20 cellular contexts compared by ENCODE assay signal in the genomic region with DNA sequence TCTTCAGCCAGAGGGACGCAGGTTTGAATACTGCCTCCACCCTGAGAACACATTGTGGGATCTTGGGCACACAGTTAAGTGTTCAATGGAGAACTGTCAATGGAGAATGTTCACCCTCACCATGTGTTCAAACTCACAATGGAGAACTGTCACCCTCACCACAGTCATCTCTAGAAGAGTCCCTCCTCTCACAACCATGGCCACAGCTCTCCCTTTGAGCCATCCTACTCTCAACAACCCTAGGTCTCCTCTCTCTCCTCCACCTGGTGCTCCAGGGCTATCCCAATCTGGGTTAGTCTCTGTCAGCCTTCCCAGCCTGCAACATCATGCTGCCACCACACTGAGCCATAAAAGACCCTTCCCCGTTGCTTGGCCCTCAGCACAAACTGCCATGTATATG. TPM values are rescaled to one million over a fixed set of nuclear protein-coding genes. Genes with fewer than 3 reads are reported as not detected.
A peak's percentile ranks its signal among the peaks of the same experiment; 100 is the strongest.
DNase-seq lines count a peak whose midpoint lies in the region; ATAC-seq and TF ChIP-seq lines count a peak whose summit lies in the region.
"Had no signal": no experiment of that assay in that cellular context is flagged by ENCODE, and none has a peak within 500 bp of the region (broad histone marks: within the 10 kb centered on the region; RNA-seq: fewer than 3 reads in every experiment).

No MANE protein-coding gene starts in this region.

- H3K36me3 Mint-ChIP-seq in activated CD4-positive, alpha-beta T cell treated with anti-CD3 and anti-CD28 coated beads for 36 hours (ENCODE audit: low read depth) = no peaks in the 10 kb centered on the region
- H3K36me3 Mint-ChIP-seq in activated CD4-positive, alpha-beta T cell treated with anti-CD3 and anti-CD28 coated beads, Interleukin-2, amount 10 ng/mL, durations not matched to agents 24 days and 14 days (ENCODE audit: low read depth) = no peaks in the 10 kb centered on the region
- no peaks in the 10 kb centered on the region for H3K36me3 Mint-ChIP-seq in stimulated activated memory B cell treated with anti-CD40 and anti-IgM and Interleukin-4, amounts not matched to agents 10 μg/mL and 1 μg/mL and 100 μg/mL, for 72 hours
- H3K36me3 Mint-ChIP-seq: CD14-positive monocyte, mesothelial cell of epicardium had no signal

- CTCF ChIA-PET in activated CD4-positive, alpha-beta T cell treated with anti-CD3 and anti-CD28 coated beads for 36 hours (lab: Charles Lee) = no interaction called here

- H3K27me3 Mint-ChIP-seq in activated CD4-positive, alpha-beta T cell treated with anti-CD3 and anti-CD28 coated beads for 36 hours = peaks cover 34% of the 10 kb centered on the region
- H3K27me3 Mint-ChIP-seq in activated CD4-positive, alpha-beta T cell treated with anti-CD3 and anti-CD28 coated beads, Interleukin-2, amount 10 ng/mL, durations not matched to agents 24 days and 14 days = peaks cover 20% of the 10 kb centered on the region
- peaks cover 57% of the 10 kb centered on the region for H3K27me3 Mint-ChIP-seq in stimulated activated memory B cell treated with anti-CD40 and anti-IgM and Interleukin-4, amounts not matched to agents 10 μg/mL and 1 μg/mL and 100 μg/mL, for 72 hours

- H3K4me3 Mint-ChIP-seq in activated CD4-positive, alpha-beta T cell treated with anti-CD3 and anti-CD28 coated beads for 36 hours = no peak overlapping the region
- H3K4me3 Mint-ChIP-seq in activated CD4-positive, alpha-beta T cell treated with anti-CD3 and anti-CD28 coated beads, Interleukin-2, amount 10 ng/mL, durations not matched to agents 24 days and 14 days = no peak overlapping the region
- H3K4me3 Mint-ChIP-seq in stimulated activated memory B cell treated with anti-CD40 and anti-IgM and Interleukin-4, amounts not matched to agents 10 μg/mL and 1 μg/mL and 100 μg/mL, for 72 hours = no peak overlapping the region
- H3K4me3 Mint-ChIP-seq: H9, mesothelial cell of epicardium had no signal

- POLR2A ChIA-PET in activated CD4-positive, alpha-beta T cell treated with anti-CD3 and anti-CD28 coated beads for 36 hours (lab: Charles Lee) = no interaction called here

- no peak overlapping the region for H3K27ac Mint-ChIP-seq in activated CD4-positive, alpha-beta T cell treated with anti-CD3 and anti-CD28 coated beads for 36 hours
- no peak overlapping the region for H3K27ac Mint-ChIP-seq in activated CD4-positive, alpha-beta T cell treated with anti-CD3 and anti-CD28 coated beads, Interleukin-2, amount 10 ng/mL, durations not matched to agents 24 days and 14 days
- H3K27ac Mint-ChIP-seq in stimulated activated memory B cell treated with anti-CD40 and anti-IgM and Interleukin-4, amounts not matched to agents 10 μg/mL and 1 μg/mL and 100 μg/mL, for 72 hours = no peak overlapping the region
- H3K27ac Mint-ChIP-seq: CD14-positive monocyte, mesothelial cell of epicardium had no signal

- H3K9me3 Mint-ChIP-seq in activated CD4-positive, alpha-beta T cell treated with anti-CD3 and anti-CD28 coated beads for 36 hours (ENCODE audit: low read depth) = no peaks in the 10 kb centered on the region
- H3K9me3 Mint-ChIP-seq in activated CD4-positive, alpha-beta T cell treated with anti-CD3 and anti-CD28 coated beads, Interleukin-2, amount 10 ng/mL, durations not matched to agents 24 days and 14 days = no peaks in the 10 kb centered on the region
- no peaks in the 10 kb centered on the region for H3K9me3 Mint-ChIP-seq in stimulated activated memory B cell treated with anti-CD40 and anti-IgM and Interleukin-4, amounts not matched to agents 10 μg/mL and 1 μg/mL and 100 μg/mL, for 72 hours
- H3K9me3 Mint-ChIP-seq: CD14-positive monocyte, H9, mesothelial cell of epicardium had no signal

- DNase-seq in activated CD4-positive, alpha-beta T cell treated with anti-CD3 and anti-CD28 coated beads for 36 hours = peak; percentile 11
- DNase-seq in activated CD4-positive, alpha-beta T cell treated with anti-CD3 and anti-CD28 coated beads, Interleukin-2, amount 10 ng/mL, durations not matched to agents 24 days and 14 days = no peak
- DNase-seq in omental fat pad (ENCODE audit: low spot score) (no peak), COLO829 (ENCODE audit: low spot score) (no peak), DMS153 (lab: John Stamatoyannopoulos, UW) (no peak)
- DNase-seq: activated naive CD4-positive, alpha-beta T cell treated with anti-CD3 and anti-CD28 coated beads, Interleukin-2, amount 50 U/mL, for 16 hours; DMS79 treated with DMSO at 0.1 percent for 48 hours; H9; heart left ventricle; kidney; NCI-H2029; NCI-H774; occipital lobe had no signal

- ATAC-seq in activated CD4-positive, alpha-beta T cell treated with anti-CD3 and anti-CD28 coated beads for 36 hours = peak; percentile 58
- ATAC-seq in GM21717 (IDR thresholded peaks at IDR 0.05; ENCODE audit: unreplicated experiment) (peak; percentile 51), HG03159 (IDR thresholded peaks at IDR 0.05; ENCODE audit: unreplicated experiment) (peak; percentile 49), omental fat pad (ENCODE audit: low FRiP score) (no peak)
- ATAC-seq in stimulated activated memory B cell treated with anti-CD40 and anti-IgM and Interleukin-4, amounts not matched to agents 10 μg/mL and 1 μg/mL and 100 μg/mL, for 72 hours = peak; percentile 59
- ATAC-seq: heart left ventricle had no signal

- intact Hi-C loops in activated CD4-positive, alpha-beta T cell treated with anti-CD3 and anti-CD28 coated beads for 36 hours (cut with DNase I, micrococcal nuclease) = no loop called here
- intact Hi-C loops in activated CD4-positive, alpha-beta T cell treated with anti-CD3 and anti-CD28 coated beads, Interleukin-2, amount 10 ng/mL, durations not matched to agents 24 days and 14 days (cut with micrococcal nuclease) = no loop called here

- peaks cover 19% of the 10 kb centered on the region for H3K4me1 Mint-ChIP-seq in activated CD4-positive, alpha-beta T cell treated with anti-CD3 and anti-CD28 coated beads for 36 hours
- H3K4me1 Mint-ChIP-seq in activated CD4-positive, alpha-beta T cell treated with anti-CD3 and anti-CD28 coated beads, Interleukin-2, amount 10 ng/mL, durations not matched to agents 24 days and 14 days = peaks cover 6% of the 10 kb centered on the region
- H3K4me1 Mint-ChIP-seq in stimulated activated memory B cell treated with anti-CD40 and anti-IgM and Interleukin-4, amounts not matched to agents 10 μg/mL and 1 μg/mL and 100 μg/mL, for 72 hours = peaks cover 15% of the 10 kb centered on the region

- no peak for TF ChIP-seq CTCF in omental fat pad (IDR thresholded peaks at IDR 0.05)

RNA-seq across cellular contexts. Expression of gene HAND1, which starts 36.3 kb away (rescaled TPM):
- not detected for total RNA-seq in activated CD4-positive, alpha-beta T cell treated with anti-CD3 and anti-CD28 coated beads for 36 hours
- total RNA-seq in activated CD4-positive, alpha-beta T cell treated with anti-CD3 and anti-CD28 coated beads, Interleukin-2, amount 10 ng/mL, durations not matched to agents 24 days and 14 days = not detected in 2 replicates
- 1 to 10 TPM in 1 of 4 donors, under 1 TPM in 1, not detected in 2; 0.25 to 1.7 TPM for total RNA-seq in omental fat pad
- total RNA-seq: bronchial epithelial cell, H9, kidney, occipital lobe, RPMI7951 had no signal
